Comparison of ENCODE assay signal across 8 cellular contexts in genomic region chr2:64141711-64142405, GRCh38. TPM values are rescaled to one million over a fixed set of nuclear protein-coding genes. Genes with fewer than 3 reads are reported as not detected.
DNase-seq lines count a peak whose midpoint lies in the region; ATAC-seq and TF ChIP-seq lines count a peak whose summit lies in the region.

No MANE protein-coding gene starts in this region.

- 3% methylated on average over 2 of the region's 2 CpGs for WGBS in thymus

- DNase-seq in activated T-cell treated with anti-CD3 and anti-CD28 coated beads, Interleukin-2, amount 50 U/mL, for 24 hours: no peak
- DNase-seq in activated T-cell treated with anti-CD3 and anti-CD28 coated beads, Interleukin-2, amount 50 U/mL, for 48 hours: no peak
- no peak for DNase-seq in activated naive CD8-positive, alpha-beta T cell treated with anti-CD3 and anti-CD28 coated beads, Interleukin-2, amount 50 U/mL, for 24 hours
- DNase-seq in left lung: no peak

- peaks cover 48% of the 10 kb centered on the region for H3K4me1 Mint-ChIP-seq in activated T-cell treated with anti-CD3 and anti-CD28 coated beads, Interleukin-2, amount 50 U/mL, for 24 hours (ENCODE audit: low read depth)
- H3K4me1 Mint-ChIP-seq in activated naive CD8-positive, alpha-beta T cell treated with anti-CD3 and anti-CD28 coated beads, Interleukin-2, amount 50 U/mL, for 24 hours: peaks cover 57% of the 10 kb centered on the region

- peak overlapping the region; percentile 98 for H3K4me3 Mint-ChIP-seq in activated T-cell treated with anti-CD3 and anti-CD28 coated beads, Interleukin-2, amount 50 U/mL, for 24 hours
- H3K4me3 Mint-ChIP-seq in activated naive CD8-positive, alpha-beta T cell treated with anti-CD3 and anti-CD28 coated beads, Interleukin-2, amount 50 U/mL, for 24 hours: peak overlapping the region; percentile 92

- peak overlapping the region; percentile 98 for H3K27ac Mint-ChIP-seq in activated T-cell treated with anti-CD3 and anti-CD28 coated beads, Interleukin-2, amount 50 U/mL, for 24 hours
- H3K27ac Mint-ChIP-seq in activated naive CD8-positive, alpha-beta T cell treated with anti-CD3 and anti-CD28 coated beads, Interleukin-2, amount 50 U/mL, for 24 hours: peak overlapping the region; percentile 92

- H3K36me3 Mint-ChIP-seq in activated T-cell treated with anti-CD3 and anti-CD28 coated beads, Interleukin-2, amount 50 U/mL, for 24 hours (ENCODE audit: low read depth): peaks cover 59% of the 10 kb centered on the region
- H3K36me3 Mint-ChIP-seq in activated naive CD8-positive, alpha-beta T cell treated with anti-CD3 and anti-CD28 coated beads, Interleukin-2, amount 50 U/mL, for 24 hours (ENCODE audit: low read depth): peaks cover 15% of the 10 kb centered on the region

- no peaks in the 10 kb centered on the region for H3K9me3 Mint-ChIP-seq in activated T-cell treated with anti-CD3 and anti-CD28 coated beads, Interleukin-2, amount 50 U/mL, for 24 hours
- no peaks in the 10 kb centered on the region for H3K9me3 Mint-ChIP-seq in activated naive CD8-positive, alpha-beta T cell treated with anti-CD3 and anti-CD28 coated beads, Interleukin-2, amount 50 U/mL, for 24 hours

- H3K36me3 ChIP-seq in left lung (no peaks in the 10 kb centered on the region), thymus (ENCODE audit: control insufficient read depth, insufficient read depth) (no peaks in the 10 kb centered on the region)

- no peak for ATAC-seq in activated naive CD8-positive, alpha-beta T cell treated with anti-CD3 and anti-CD28 coated beads, Interleukin-2, amount 50 U/mL, for 24 hours
- ATAC-seq in left lung (no peak), GM19328 (IDR thresholded peaks at IDR 0.05; ENCODE audit: unreplicated experiment) (no peak), HG02610 (IDR thresholded peaks at IDR 0.05; ENCODE audit: unreplicated experiment) (no peak), HG03354 (IDR thresholded peaks at IDR 0.05; ENCODE audit: poor library complexity, severe bottlenecking, unreplicated experiment) (no peak)

- H3K4me3 ChIP-seq in left lung (peak overlapping the region; percentile 84 to 85), thymus (ENCODE audit: low read length) (peak overlapping the region; percentile 40)

- intact Hi-C loops in left lung (cut with DNase I): loop anchor here in 1 of 2 donors (5.0 kb wide), 1 partner anchor 80 kb away; no protein-coding TSS in a partner anchor

- H3K4me1 ChIP-seq in left lung (peaks cover 6 to 61% of the 10 kb centered on the region in 2 donors), thymus (ENCODE audit: control insufficient read depth, insufficient read depth, low read length) (peaks cover 10% of the 10 kb centered on the region)

- no peaks in the 10 kb centered on the region for H3K9me3 ChIP-seq in left lung
- no peaks in the 10 kb centered on the region for H3K9me3 ChIP-seq in thymus (ENCODE audit: control insufficient read depth)

- H3K27ac ChIP-seq in left lung (peak overlapping the region; percentile 98 to 99), thymus (ENCODE audit: low read depth) (peak overlapping the region; percentile 83)

- no peak for TF ChIP-seq CTCF in left lung (IDR thresholded peaks at IDR 0.05)

- H3K27me3 ChIP-seq in left lung (no peaks in the 10 kb centered on the region), thymus (ENCODE audit: control insufficient read depth, insufficient read depth) (no peaks in the 10 kb centered on the region)

- no peaks in the 10 kb centered on the region for H3K27me3 Mint-ChIP-seq in activated T-cell treated with anti-CD3 and anti-CD28 coated beads, Interleukin-2, amount 50 U/mL, for 24 hours
- H3K27me3 Mint-ChIP-seq in activated naive CD8-positive, alpha-beta T cell treated with anti-CD3 and anti-CD28 coated beads, Interleukin-2, amount 50 U/mL, for 24 hours: no peaks in the 10 kb centered on the region

RNA-seq across cellular contexts. Expression of gene PELI1, which starts 2.4 kb away (rescaled TPM):
- 10 to 100 TPM; 37.5 to 41.3 TPM for total RNA-seq in left lung
- 61.2 TPM for polyA plus RNA-seq in thymus
